Comparison of ENCODE assay signal across 9 cellular contexts in the genomic region with DNA sequence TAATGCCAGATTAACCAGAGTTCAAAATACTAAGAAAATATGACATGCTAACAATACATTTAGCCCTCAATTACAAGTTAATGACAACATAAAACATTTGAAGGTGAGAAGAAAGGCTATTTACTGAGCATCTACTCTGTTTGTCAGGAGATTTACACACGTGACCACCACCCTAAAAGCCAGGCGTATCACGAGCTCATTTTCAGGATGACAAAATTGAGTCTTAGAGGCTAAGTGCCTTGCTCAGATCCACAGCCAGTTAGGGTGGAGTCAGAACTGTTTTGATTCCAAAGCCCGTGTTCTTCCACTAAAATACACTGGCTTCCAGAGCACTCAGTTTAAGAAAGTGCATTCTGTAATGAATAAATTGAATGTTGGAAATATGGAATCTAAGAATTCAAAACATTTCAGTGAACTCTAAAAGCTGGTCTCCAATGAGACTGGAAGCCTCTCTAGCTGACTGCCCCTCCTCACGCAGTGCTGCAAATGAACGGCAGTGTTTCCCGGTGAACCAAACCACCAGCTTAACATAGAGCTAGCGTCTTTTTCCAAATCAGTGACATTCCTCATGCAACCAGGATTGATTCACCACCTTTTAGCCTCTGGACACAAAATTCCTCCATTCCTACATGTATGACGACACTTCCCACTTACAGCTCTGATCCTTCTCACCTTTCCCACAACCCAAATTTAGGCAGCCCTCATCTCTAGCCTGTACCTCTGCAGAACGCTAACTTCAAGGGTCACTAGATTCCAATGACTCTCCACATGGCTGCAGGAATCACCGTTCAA. TPM values are rescaled to one million over a fixed set of nuclear protein-coding genes. Genes with fewer than 3 reads are reported as not detected.
DNase-seq lines count a peak whose midpoint lies in the region; ATAC-seq and TF ChIP-seq lines count a peak whose summit lies in the region.
"Had no signal": no experiment of that assay in that cellular context is flagged by ENCODE, and none has a peak within 500 bp of the region (broad histone marks: within the 10 kb centered on the region; RNA-seq: fewer than 3 reads in every experiment).

No MANE protein-coding gene starts in this region.

- peak overlapping the region; percentile 97 for H3K27ac ChIP-seq in Panc1 (ENCODE audit: low read length)
- H3K27ac ChIP-seq in epithelial cell of prostate: peak overlapping the region; percentile 98

- no peak overlapping the region for H3K4me3 Mint-ChIP-seq in nephron progenitor cell

- H3K36me3 Mint-ChIP-seq in nephron progenitor cell (ENCODE audit: low read depth): peaks cover 5% of the 10 kb centered on the region

- H3K27me3 ChIP-seq in Panc1 (ENCODE audit: control insufficient read depth, insufficient read depth, low read length): no peaks in the 10 kb centered on the region

- CTCF ChIA-PET in Panc1 (lab: Charles Lee): no interaction called here

- H3K4me3 ChIP-seq in Panc1 (ENCODE audit: low read depth in 2 of 2, low read length in 2 of 2): peak overlapping the region in 1 of 2 experiments; percentile 59; a peak in 2 of 4 replicates

- TF ChIP-seq CTCF in Panc1 (IDR thresholded peaks at IDR 0.05) (no peak), nephron progenitor cell (IDR thresholded peaks at IDR 0.05) (no peak)

- H3K27ac Mint-ChIP-seq in nephron progenitor cell: peak overlapping the region; percentile 1

- no TSS peak for BruUV-seq in Panc1 (replicated peaks; lab: Mats Ljungman, UMichigan)

- peaks cover 87% of the 10 kb centered on the region for H3K4me1 Mint-ChIP-seq in nephron progenitor cell

- in situ Hi-C loops in Panc1 (cut with HindIII; ENCODE audit: low pct_unique_long_range_greater_than_20kb, low sequenced_read_pairs): no loop called here

- no peaks in the 10 kb centered on the region for H3K9me3 Mint-ChIP-seq in nephron progenitor cell

- H3K36me3 ChIP-seq in Panc1 (ENCODE audit: control insufficient read depth, insufficient read depth, low read length): peaks cover 2% of the 10 kb centered on the region; the same call in 1 of the 2 replicates

- peaks cover 3% of the 10 kb centered on the region for H3K27me3 Mint-ChIP-seq in nephron progenitor cell (ENCODE audit: low read depth, poor library complexity)

- ATAC-seq in Panc1 (peak; percentile 30), HG02981 (IDR thresholded peaks at IDR 0.05; ENCODE audit: unreplicated experiment) (no peak), GM19455 (IDR thresholded peaks at IDR 0.05; ENCODE audit: unreplicated experiment) (no peak)

- peaks cover 76% of the 10 kb centered on the region for H3K4me1 ChIP-seq in Panc1 (ENCODE audit: control insufficient read depth, insufficient read depth, low read length)

- POLR2A ChIA-PET in Panc1 (lab: Charles Lee): interaction anchor here (0.5 to 0.9 kb wide), 2 partner anchors 9 to 121 kb away, joined by 4 to 5 read pairs; no protein-coding TSS in a partner anchor

- intact Hi-C loops in Panc1 (cut with micrococcal nuclease; ENCODE audit: unreplicated experiment): no loop called here

- H3K9me3 ChIP-seq in Panc1 (ENCODE audit: control insufficient read depth, insufficient read depth, low read depth, low read length): no peaks in the 10 kb centered on the region

- DNase-seq in AG08396 (ENCODE audit: low spot score): peak; percentile 62
- DNase-seq in Panc1 (ENCODE audit: low read depth, low spot score): no peak
- DNase-seq in epithelial cell of prostate (ENCODE audit: low read depth, low spot score): no peak
- DNase-seq in nephron progenitor cell: no peak
- no peak for DNase-seq in NCI-H446 treated with DMSO at 0.1 percent for 48 hours (lab: John Stamatoyannopoulos, UW)
- DNase-seq in inferior parietal cortex (ENCODE audit: extremely low spot score): no peak
- DNase-seq: stimulated activated CD4-positive, alpha-beta T cell treated with anti-CD3 and anti-CD28 coated beads, Interleukin-12 subunit alpha, Interleukin-12 subunit beta, amount 100 ng/mL, for 4 hours had no signal

RNA-seq across cellular contexts. Expression of a gene that starts 5.9 kb away (rescaled TPM):
- total RNA-seq in Panc1 (2021; ENCODE audit: unreplicated experiment): 71.5 TPM
- 74.5 TPM for polyA plus RNA-seq in Panc1 (2012; ENCODE audit: insufficient read length)

RNA-seq across cellular contexts. Expression of a gene that starts 22.1 kb away (rescaled TPM):
- 8.7 TPM for total RNA-seq in Panc1 (2021; ENCODE audit: unreplicated experiment)
- 7.9 TPM for polyA plus RNA-seq in Panc1 (2012; ENCODE audit: insufficient read length)
